8 cellular contexts compared by ENCODE assay signal in genomic region chr7:38177621-38178003, GRCh38. TPM values are rescaled to one million over a fixed set of nuclear protein-coding genes. Genes with fewer than 3 reads are reported as not detected.
DNase-seq lines count a peak whose midpoint lies in the region; ATAC-seq and TF ChIP-seq lines count a peak whose summit lies in the region.

No MANE protein-coding gene starts in this region.

- no peak for TF ChIP-seq CTCF in thoracic aorta (IDR thresholded peaks at IDR 0.05)

- H3K27me3 Mint-ChIP-seq in activated CD8-positive, alpha-beta memory T cell treated with anti-CD3 and anti-CD28 coated beads, Interleukin-2, amount 10 ng/mL, durations not matched to agents 7 days and 5 days, result no peaks in the 10 kb centered on the region
- peaks cover 3% of the 10 kb centered on the region for H3K27me3 Mint-ChIP-seq in activated CD8-positive, alpha-beta T cell treated with anti-CD3 and anti-CD28 coated beads, Interleukin-2, amount 10 ng/mL, durations not matched to agents 7 days and 5 days (ENCODE audit: low read depth)
- peaks cover 0 to 10% (median 5%) of the 10 kb centered on the region in 3 donors for H3K27me3 Mint-ChIP-seq in immature natural killer cell (ENCODE audit: low read depth in 3 of 3)

- POLR2A ChIA-PET in activated CD8-positive, alpha-beta T cell treated with anti-CD3 and anti-CD28 coated beads, Interleukin-2, amount 10 ng/mL, durations not matched to agents 7 days and 5 days (lab: Charles Lee), result interaction anchor here (0.6 kb wide), 1 partner anchor 213 kb away, joined by 4 read pairs; no protein-coding TSS in a partner anchor

- no peak for DNase-seq in activated CD8-positive, alpha-beta memory T cell treated with anti-CD3 and anti-CD28 coated beads, Interleukin-2, amount 10 ng/mL, durations not matched to agents 7 days and 5 days
- DNase-seq in activated CD8-positive, alpha-beta memory T cell treated with anti-CD3 and anti-CD28 coated beads, Interleukin-2, amount 50 U/mL, for 48 hours, result no peak
- no peak for DNase-seq in activated CD8-positive, alpha-beta T cell treated with anti-CD3 and anti-CD28 coated beads, Interleukin-2, amount 10 ng/mL, durations not matched to agents 7 days and 5 days
- DNase-seq in immature natural killer cell (no peak), thoracic aorta (ENCODE audit: low spot score) (no peak), Kasumi-1 (lab: John Stamatoyannopoulos, UW) (no peak), NCI-H146 (lab: John Stamatoyannopoulos, UW) (no peak)

- H3K4me3 Mint-ChIP-seq in activated CD8-positive, alpha-beta memory T cell treated with anti-CD3 and anti-CD28 coated beads, Interleukin-2, amount 10 ng/mL, durations not matched to agents 7 days and 5 days, result peak overlapping the region; percentile 94
- peak overlapping the region; percentile 93 for H3K4me3 Mint-ChIP-seq in activated CD8-positive, alpha-beta T cell treated with anti-CD3 and anti-CD28 coated beads, Interleukin-2, amount 10 ng/mL, durations not matched to agents 7 days and 5 days
- H3K4me3 Mint-ChIP-seq in immature natural killer cell, result peak overlapping the region; percentile 96 to 98 (median 97)

- peaks cover 2% of the 10 kb centered on the region for H3K9me3 Mint-ChIP-seq in activated CD8-positive, alpha-beta memory T cell treated with anti-CD3 and anti-CD28 coated beads, Interleukin-2, amount 10 ng/mL, durations not matched to agents 7 days and 5 days (ENCODE audit: low read depth)
- no peaks in the 10 kb centered on the region for H3K9me3 Mint-ChIP-seq in activated CD8-positive, alpha-beta T cell treated with anti-CD3 and anti-CD28 coated beads, Interleukin-2, amount 10 ng/mL, durations not matched to agents 7 days and 5 days (ENCODE audit: insufficient read depth)
- no peaks in the 10 kb centered on the region for H3K9me3 Mint-ChIP-seq in immature natural killer cell

- H3K36me3 Mint-ChIP-seq in activated CD8-positive, alpha-beta memory T cell treated with anti-CD3 and anti-CD28 coated beads, Interleukin-2, amount 10 ng/mL, durations not matched to agents 7 days and 5 days, result peaks cover 3% of the 10 kb centered on the region
- no peaks in the 10 kb centered on the region for H3K36me3 Mint-ChIP-seq in activated CD8-positive, alpha-beta T cell treated with anti-CD3 and anti-CD28 coated beads, Interleukin-2, amount 10 ng/mL, durations not matched to agents 7 days and 5 days (ENCODE audit: low read depth)
- no peaks in the 10 kb centered on the region for H3K36me3 Mint-ChIP-seq in immature natural killer cell

- H3K27ac ChIP-seq in thoracic aorta, result peak overlapping the region; percentile 92 to 93

- ATAC-seq in activated CD8-positive, alpha-beta memory T cell treated with anti-CD3 and anti-CD28 coated beads, Interleukin-2, amount 10 ng/mL, durations not matched to agents 7 days and 5 days, result no peak
- no peak for ATAC-seq in activated CD8-positive, alpha-beta T cell treated with anti-CD3 and anti-CD28 coated beads, Interleukin-2, amount 10 ng/mL, durations not matched to agents 7 days and 5 days
- ATAC-seq in thoracic aorta (ENCODE audit: insufficient number of reproducible peaks, low FRiP score, low read depth) (no peak), GM21390 (IDR thresholded peaks at IDR 0.05; ENCODE audit: unreplicated experiment) (no peak)

- peak overlapping the region; percentile 92 for H3K27ac Mint-ChIP-seq in activated CD8-positive, alpha-beta memory T cell treated with anti-CD3 and anti-CD28 coated beads, Interleukin-2, amount 10 ng/mL, durations not matched to agents 7 days and 5 days
- H3K27ac Mint-ChIP-seq in activated CD8-positive, alpha-beta T cell treated with anti-CD3 and anti-CD28 coated beads, Interleukin-2, amount 10 ng/mL, durations not matched to agents 7 days and 5 days, result peak overlapping the region; percentile 93
- H3K27ac Mint-ChIP-seq in immature natural killer cell, result peak overlapping the region; percentile 93 to 99 (median 95)

- H3K4me1 Mint-ChIP-seq in activated CD8-positive, alpha-beta memory T cell treated with anti-CD3 and anti-CD28 coated beads, Interleukin-2, amount 10 ng/mL, durations not matched to agents 7 days and 5 days, result peaks cover 42% of the 10 kb centered on the region
- peaks cover 27% of the 10 kb centered on the region for H3K4me1 Mint-ChIP-seq in activated CD8-positive, alpha-beta T cell treated with anti-CD3 and anti-CD28 coated beads, Interleukin-2, amount 10 ng/mL, durations not matched to agents 7 days and 5 days (ENCODE audit: low read depth)
- H3K4me1 Mint-ChIP-seq in immature natural killer cell, result peaks cover 34 to 53% of the 10 kb centered on the region in 2 donors

- H3K9me3 ChIP-seq in thoracic aorta, result no peaks in the 10 kb centered on the region

- H3K4me3 ChIP-seq in thoracic aorta, result peak overlapping the region; percentile 97

- CTCF ChIA-PET in activated CD8-positive, alpha-beta memory T cell treated with anti-CD3 and anti-CD28 coated beads, Interleukin-2, amount 10 ng/mL, durations not matched to agents 7 days and 5 days (lab: Charles Lee), result interaction anchor here (1.0 to 1.8 kb wide), 5 partner anchors 21 to 191 kb away, joined by 3 to 12 read pairs (median 6); no protein-coding TSS in a partner anchor
- CTCF ChIA-PET in activated CD8-positive, alpha-beta T cell treated with anti-CD3 and anti-CD28 coated beads, Interleukin-2, amount 10 ng/mL, durations not matched to agents 7 days and 5 days (lab: Charles Lee), result interaction anchor here (0.6 to 1.5 kb wide), 16 partner anchors 8 to 196 kb away, joined by 3 to 9 read pairs (median 4); no protein-coding TSS in a partner anchor

- H3K36me3 ChIP-seq in thoracic aorta, result no peaks in the 10 kb centered on the region

- no peaks in the 10 kb centered on the region for H3K27me3 ChIP-seq in thoracic aorta (replicated peaks; ENCODE audit: insufficient read depth)

- H3K4me1 ChIP-seq in thoracic aorta (ENCODE audit: control insufficient read depth in 1 of 2, low read depth in 2 of 2), result peaks cover 19 to 22% of the 10 kb centered on the region in 2 donors

RNA-seq across cellular contexts. Expression of gene STARD3NL, which starts 0.4 kb away (rescaled TPM):
- 10 to 100 TPM; 31.9 to 40.0 TPM for total RNA-seq in activated CD8-positive, alpha-beta memory T cell treated with anti-CD3 and anti-CD28 coated beads, Interleukin-2, amount 10 ng/mL, durations not matched to agents 7 days and 5 days
- 10 to 100 TPM; 24.1 to 25.8 TPM for total RNA-seq in activated CD8-positive, alpha-beta T cell treated with anti-CD3 and anti-CD28 coated beads, Interleukin-2, amount 10 ng/mL, durations not matched to agents 7 days and 5 days
- 100 to 1,000 TPM in 2 of 3 donors, 10 to 100 TPM in 1; 94.8 to 121 (median 113) TPM for polyA plus RNA-seq in immature natural killer cell
- 10 to 100 TPM; 24.8 to 27.6 TPM for total RNA-seq in thoracic aorta
